Comparison of ENCODE assay signal across 2 cellular contexts in the genomic region with DNA sequence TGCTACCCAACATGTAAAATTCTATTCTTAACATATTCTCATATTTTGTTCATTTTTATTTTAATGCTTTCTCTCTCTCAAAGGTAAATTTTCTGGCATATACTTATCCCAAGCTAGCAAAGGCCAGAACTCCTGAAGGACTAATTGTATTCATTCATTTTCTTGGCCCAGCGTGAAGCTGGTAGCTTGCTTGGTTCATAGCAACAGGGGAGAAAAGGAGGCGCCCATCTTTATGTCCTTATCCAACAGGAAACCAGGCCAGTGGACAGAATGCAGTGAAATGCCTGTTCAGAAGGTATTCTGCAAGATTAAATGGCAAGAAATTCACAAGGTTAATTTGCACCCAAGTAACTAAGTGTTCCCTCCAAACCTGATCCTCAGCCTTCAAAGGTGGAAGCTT.
TF ChIP-seq lines count a peak whose summit lies in the region.

No MANE protein-coding gene starts in this region.

TF ChIP-seq in A549, 52 proteins besides CTCF, POLR2A, EP300 and RAD21:
- TF ChIP-seq ZC3H11A (IDR thresholded peaks at IDR 0.05) = no peak
- no peak for TF ChIP-seq FOSL2 (IDR thresholded peaks at IDR 0.05)
- TF ChIP-seq FOSL2 (CRISPR knock-in tag; IDR thresholded peaks at IDR 0.05) = no peak
- TF ChIP-seq PHF8 (IDR thresholded peaks at IDR 0.05; ENCODE audit: borderline replicate concordance, low read depth) = no peak
- no peak for TF ChIP-seq RCOR1 (IDR thresholded peaks at IDR 0.05; ENCODE audit: low read depth, low read length)
- no peak for TF ChIP-seq RFX5 (IDR thresholded peaks at IDR 0.05)
- TF ChIP-seq ZFP36 (IDR thresholded peaks at IDR 0.05; ENCODE audit: borderline replicate concordance, partially characterized antibody) = no peak
- TF ChIP-seq, protein P1, sequence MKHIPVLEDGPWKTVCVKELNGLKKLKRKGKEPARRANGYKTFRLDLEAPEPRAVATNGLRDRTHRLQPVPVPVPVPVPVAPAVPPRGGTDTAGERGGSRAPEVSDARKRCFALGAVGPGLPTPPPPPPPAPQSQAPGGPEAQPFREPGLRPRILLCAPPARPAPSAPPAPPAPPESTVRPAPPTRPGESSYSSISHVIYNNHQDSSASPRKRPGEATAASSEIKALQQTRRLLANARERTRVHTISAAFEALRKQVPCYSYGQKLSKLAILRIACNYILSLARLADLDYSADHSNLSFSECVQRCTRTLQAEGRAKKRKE (CRISPR knock-in tag; IDR thresholded peaks at IDR 0.05; ENCODE audit: low read depth) = no peak
- no peak for TF ChIP-seq BHLHE40 (IDR thresholded peaks at IDR 0.05; ENCODE audit: low read depth, low read length)
- TF ChIP-seq FOSB (CRISPR knock-in tag; IDR thresholded peaks at IDR 0.05) = no peak
- no peak for TF ChIP-seq NPAS2 (CRISPR knock-in tag; IDR thresholded peaks at IDR 0.05; ENCODE audit: borderline replicate concordance)

TF ChIP-seq in GM12878, 131 proteins besides CTCF, POLR2A, EP300 and RAD21:
- no peak for TF ChIP-seq SMAD1 (IDR thresholded peaks at IDR 0.05; ENCODE audit: low read depth, partially characterized antibody)
- no peak for TF ChIP-seq SREBF1 (IDR thresholded peaks at IDR 0.05; ENCODE audit: low read length)
- TF ChIP-seq, protein P2, sequence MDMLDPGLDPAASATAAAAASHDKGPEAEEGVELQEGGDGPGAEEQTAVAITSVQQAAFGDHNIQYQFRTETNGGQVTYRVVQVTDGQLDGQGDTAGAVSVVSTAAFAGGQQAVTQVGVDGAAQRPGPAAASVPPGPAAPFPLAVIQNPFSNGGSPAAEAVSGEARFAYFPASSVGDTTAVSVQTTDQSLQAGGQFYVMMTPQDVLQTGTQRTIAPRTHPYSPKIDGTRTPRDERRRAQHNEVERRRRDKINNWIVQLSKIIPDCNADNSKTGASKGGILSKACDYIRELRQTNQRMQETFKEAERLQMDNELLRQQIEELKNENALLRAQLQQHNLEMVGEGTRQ (IDR thresholded peaks at IDR 0.05; ENCODE audit: borderline replicate concordance, low read depth, low read length) = no peak
- no peak for TF ChIP-seq MEF2B (IDR thresholded peaks at IDR 0.05; ENCODE audit: partially characterized antibody, poor library complexity, severe bottlenecking)
- no peak for TF ChIP-seq STAT1 (conservative IDR thresholded peaks at IDR 0.05)
- TF ChIP-seq BRCA1 (IDR thresholded peaks at IDR 0.05; ENCODE audit: low read depth, low read length) = no peak
- TF ChIP-seq, protein P3, sequence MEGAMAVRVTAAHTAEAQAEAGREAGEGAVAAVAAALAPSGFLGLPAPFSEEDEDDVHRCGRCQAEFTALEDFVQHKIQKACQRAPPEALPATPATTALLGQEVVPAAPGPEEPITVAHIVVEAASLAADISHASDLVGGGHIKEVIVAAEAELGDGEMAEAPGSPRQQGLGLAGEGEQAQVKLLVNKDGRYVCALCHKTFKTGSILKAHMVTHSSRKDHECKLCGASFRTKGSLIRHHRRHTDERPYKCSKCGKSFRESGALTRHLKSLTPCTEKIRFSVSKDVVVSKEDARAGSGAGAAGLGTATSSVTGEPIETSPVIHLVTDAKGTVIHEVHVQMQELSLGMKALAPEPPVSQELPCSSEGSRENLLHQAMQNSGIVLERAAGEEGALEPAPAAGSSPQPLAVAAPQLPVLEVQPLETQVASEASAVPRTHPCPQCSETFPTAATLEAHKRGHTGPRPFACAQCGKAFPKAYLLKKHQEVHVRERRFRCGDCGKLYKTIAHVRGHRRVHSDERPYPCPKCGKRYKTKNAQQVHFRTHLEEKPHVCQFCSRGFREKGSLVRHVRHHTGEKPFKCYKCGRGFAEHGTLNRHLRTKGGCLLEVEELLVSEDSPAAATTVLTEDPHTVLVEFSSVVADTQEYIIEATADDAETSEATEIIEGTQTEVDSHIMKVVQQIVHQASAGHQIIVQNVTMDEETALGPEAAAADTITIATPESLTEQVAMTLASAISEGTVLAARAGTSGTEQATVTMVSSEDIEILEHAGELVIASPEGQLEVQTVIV (IDR thresholded peaks at IDR 0.05; ENCODE audit: borderline replicate concordance, partially characterized antibody) = no peak
